ENCODE assay signal across 8 cellular contexts in genomic region chr5:891117-891836, GRCh38. TPM values are rescaled to one million over a fixed set of nuclear protein-coding genes. Genes with fewer than 3 reads are reported as not detected.
DNase-seq lines count a peak whose midpoint lies in the region; ATAC-seq, FAIRE-seq and TF ChIP-seq lines count a peak whose summit lies in the region.

No MANE protein-coding gene starts in this region.

- H3K23ac ChIP-seq in H9 (ENCODE audit: insufficient read length, low read depth, low read length): no peak overlapping the region
- no peak overlapping the region for H3K23ac ChIP-seq in trophoblast cell (ENCODE audit: low read length)

- H3K27ac ChIP-seq in H9 (ENCODE audit: insufficient read length, low read depth, low read length) (no peak overlapping the region), trophoblast cell (ENCODE audit: low read depth, low read length) (no peak overlapping the region)

- H3K4me1 Mint-ChIP-seq in H9: peaks cover 16 to 18% of the 10 kb centered on the region in 2 experiments

- H3K27ac Mint-ChIP-seq in H9: peak overlapping the region; percentile 61 to 96 (median 65); a peak in 5 of 7 replicates

- H3K4me3 ChIP-seq in epithelial cell of esophagus (ENCODE audit: low read length) (peak overlapping the region; percentile 98), trophoblast cell (ENCODE audit: low read depth, low read length) (peak overlapping the region; percentile 97)

- H3K56ac ChIP-seq in H9 (ENCODE audit: insufficient read length, low read depth, low read length): no peak overlapping the region

- TF ChIP-seq CTCF in H9 (conservative IDR thresholded peaks at IDR 0.05): no peak
- no peak for TF ChIP-seq CTCF in epithelial cell of esophagus (IDR thresholded peaks at IDR 0.05; ENCODE audit: insufficient read depth, low read depth, low read length, missing control alignments)

- H3K4me1 ChIP-seq in H9 (ENCODE audit: insufficient read depth, low read length): no peaks in the 10 kb centered on the region
- peaks cover 13% of the 10 kb centered on the region in 2 experiments for H3K4me1 ChIP-seq in trophoblast cell (ENCODE audit: control insufficient read depth in 1 of 2, insufficient read depth in 2 of 2, low read length in 2 of 2)

- H3K9me3 ChIP-seq in H9 (ENCODE audit: control insufficient read depth, low read depth, low read length) (no peaks in the 10 kb centered on the region), trophoblast cell (ENCODE audit: insufficient read depth, low read depth, low read length) (no peaks in the 10 kb centered on the region)

- no peaks in the 10 kb centered on the region for H3K9me3 Mint-ChIP-seq in H9

- peak overlapping the region; percentile 82 for H3K4me2 ChIP-seq in H9 (ENCODE audit: insufficient read depth, insufficient read length, low read length)
- H3K4me2 ChIP-seq in trophoblast cell (ENCODE audit: low read length): peak overlapping the region; percentile 93

- H3K14ac ChIP-seq in H9 (ENCODE audit: insufficient read depth, low read length): no peak overlapping the region
- H3K14ac ChIP-seq in trophoblast cell (ENCODE audit: low read length): peak overlapping the region; percentile 87

- peaks cover 10% of the 10 kb centered on the region for H3K23me2 ChIP-seq in H9 (ENCODE audit: insufficient read length, low read depth, low read length, poor library complexity, severe bottlenecking)

- H4K12ac ChIP-seq in trophoblast cell (ENCODE audit: low read depth, low read length): peak overlapping the region; percentile 90

- no peak overlapping the region for H2BK20ac ChIP-seq in H9 (ENCODE audit: low read depth, low read length, poor library complexity, severe bottlenecking)

- no peak overlapping the region for H3T11ph ChIP-seq in H9 (ENCODE audit: low read length)

- no peak overlapping the region for H2AK5ac ChIP-seq in H9 (ENCODE audit: insufficient read length, low read length)
- H2AK5ac ChIP-seq in trophoblast cell (ENCODE audit: low read length): peak overlapping the region; percentile 89

- peaks cover 38 to 57% of the 10 kb centered on the region in 2 experiments for H3K36me3 ChIP-seq in trophoblast cell (ENCODE audit: control insufficient read depth in 1 of 2, insufficient read depth in 2 of 2, low read length in 2 of 2)

- no peak overlapping the region for H4K8ac ChIP-seq in H9 (replicated peaks; ENCODE audit: insufficient read length, low read depth, low read length)
- H4K8ac ChIP-seq in trophoblast cell (ENCODE audit: low read depth, low read length): peak overlapping the region; percentile 93

- H2BK120ac ChIP-seq in H9 (ENCODE audit: low read depth, low read length, poor library complexity, severe bottlenecking): no peak overlapping the region
- H2BK120ac ChIP-seq in trophoblast cell (ENCODE audit: insufficient read depth, low read length, poor library complexity): no peak overlapping the region

- no peaks in the 10 kb centered on the region for H4K20me1 ChIP-seq in H9 (ENCODE audit: control insufficient read depth, insufficient read depth, insufficient read length)

- H3K9ac ChIP-seq in H9 (ENCODE audit: extremely low read depth, insufficient read length, low read length) (peak overlapping the region; percentile 84), trophoblast cell (ENCODE audit: low read length) (peak overlapping the region; percentile 92)

- no peaks in the 10 kb centered on the region for H3K27me3 ChIP-seq in H9 (ENCODE audit: insufficient read depth, low read length)
- no peaks in the 10 kb centered on the region for H3K27me3 ChIP-seq in trophoblast cell (ENCODE audit: insufficient read depth, low read length)

- H3K4ac ChIP-seq in H9 (ENCODE audit: low read depth, low read length): no peak overlapping the region
- peak overlapping the region; percentile 88 for H3K4ac ChIP-seq in trophoblast cell (ENCODE audit: low read depth, low read length)

- peaks cover 59 to 85% (median 76%) of the 10 kb centered on the region in 3 experiments for H3K36me3 Mint-ChIP-seq in H9 (ENCODE audit: insufficient read depth in 1 of 3, low read depth in 3 of 3)

- peaks cover 6% of the 10 kb centered on the region for H3K79me1 ChIP-seq in H9 (ENCODE audit: insufficient read depth, low read depth, low read length, poor library complexity, severe bottlenecking)
- H3K79me1 ChIP-seq in trophoblast cell (ENCODE audit: low read length): peaks cover 12% of the 10 kb centered on the region

- H3K79me2 ChIP-seq in H9 (ENCODE audit: insufficient read depth, low read length): peaks cover 12% of the 10 kb centered on the region; the same call in 1 of the 2 replicates
- H3K79me2 ChIP-seq in trophoblast cell (ENCODE audit: control insufficient read depth, insufficient read depth, low read length, poor library complexity): peaks cover 17% of the 10 kb centered on the region

- ATAC-seq in activated CD4-positive, CD25-positive, alpha-beta regulatory T cell treated with anti-CD3 and anti-CD28 coated beads, Interleukin-2, amount 50 U/mL, for 24 hours: no peak

- H3K4me3 Mint-ChIP-seq in H9: peak overlapping the region; percentile 92

- H2BK5ac ChIP-seq in H9 (ENCODE audit: insufficient read length, low read length): no peak overlapping the region
- no peak overlapping the region for H2BK5ac ChIP-seq in trophoblast cell (ENCODE audit: low read depth, low read length, poor library complexity)

- H2AFZ ChIP-seq in H9 (ENCODE audit: low read length) (no peak overlapping the region), trophoblast cell (ENCODE audit: insufficient read depth, low read length, poor library complexity) (no peak overlapping the region)

- H4K91ac ChIP-seq in H9 (ENCODE audit: insufficient read length, low read depth, low read length): no peak overlapping the region
- H4K91ac ChIP-seq in trophoblast cell (ENCODE audit: low read depth, low read length): peak overlapping the region; percentile 83

- H3K18ac ChIP-seq in H9 (ENCODE audit: insufficient read length, low read depth, low read length) (no peak overlapping the region), trophoblast cell (ENCODE audit: low read length) (peak overlapping the region; percentile 85)

- DNase-seq in H9: peak; percentile 71
- peak; percentile 88 for DNase-seq in RCC 7860 (ENCODE audit: low spot score)
- DNase-seq in epithelial cell of esophagus (ENCODE audit: low read depth): peak; percentile 55
- DNase-seq in trophoblast cell: peak in 1 of 2 donors; percentile 54
- no peak for DNase-seq in LoVo (ENCODE audit: low spot score)
- DNase-seq in NCI-H1694 (lab: John Stamatoyannopoulos, UW): no peak
- DNase-seq in stimulated activated CD4-positive, alpha-beta T cell treated with anti-CD3 and anti-CD28 coated beads, Interleukin-4, amount 100 ng/mL, for 24 hours: no peak

- H3K27me3 Mint-ChIP-seq in H9 (ENCODE audit: low read depth): no peaks in the 10 kb centered on the region

- no CpG with 5 or more reads among the region's 34 CpGs for WGBS in H9 (ENCODE audit: extremely low coverage, insufficient read length, low lambda C conversion rate)
- no CpG with 5 or more reads among the region's 34 CpGs for WGBS in trophoblast cell (ENCODE audit: extremely low coverage, insufficient coverage, insufficient read length)

- H2BK12ac ChIP-seq in H9 (ENCODE audit: insufficient read length, low read depth, low read length) (no peak overlapping the region), trophoblast cell (ENCODE audit: low read length) (no peak overlapping the region)

- no peak overlapping the region for H4K5ac ChIP-seq in H9 (ENCODE audit: insufficient read length, low read depth, low read length)

- FAIRE-seq in RCC 7860 (lab: Jason Lieb, UNC): peak; percentile 54

- no peak overlapping the region for H2BK15ac ChIP-seq in H9 (ENCODE audit: low read depth, low read length)

RNA-seq across cellular contexts. Expression of gene BRD9, which starts 1.3 kb away (rescaled TPM):
- total RNA-seq in H9 (2021): 67.4 and 70.5 TPM in 2 replicates
- polyA plus RNA-seq in trophoblast cell (2013): 22.7 and 23.8 TPM in 2 replicates

RNA-seq across cellular contexts. Expression of gene TRIP13, which starts 1.4 kb away (rescaled TPM):
- total RNA-seq in H9 (2021): 40.6 and 42.6 TPM in 2 replicates
- 21.5 and 22.0 TPM in 2 replicates for polyA plus RNA-seq in trophoblast cell (2013)

RNA-seq across cellular contexts. Expression of gene ZDHHC11, which starts 40.5 kb away (rescaled TPM):
- 32.7 and 37.6 TPM in 2 replicates for total RNA-seq in H9 (2021)
- polyA plus RNA-seq in trophoblast cell (2013): 5.3 and 5.4 TPM in 2 replicates

Comparison
In these comparisons a context has a peak if more than half of its experiments do, and no peak if none do; other contexts are left out.
1. DNase-seq: peak in H9 (single experiment), RCC 7860 (single experiment) and epithelial cell of esophagus (single experiment); none in LoVo (single experiment), NCI-H1694 (single experiment) and stimulated activated CD4-positive, alpha-beta T cell treated with anti-CD3 and anti-CD28 coated beads, Interleukin-4, amount 100 ng/mL, for 24 hours (single experiment).